ENCODE assay signal across 21 cellular contexts in the genomic region with DNA sequence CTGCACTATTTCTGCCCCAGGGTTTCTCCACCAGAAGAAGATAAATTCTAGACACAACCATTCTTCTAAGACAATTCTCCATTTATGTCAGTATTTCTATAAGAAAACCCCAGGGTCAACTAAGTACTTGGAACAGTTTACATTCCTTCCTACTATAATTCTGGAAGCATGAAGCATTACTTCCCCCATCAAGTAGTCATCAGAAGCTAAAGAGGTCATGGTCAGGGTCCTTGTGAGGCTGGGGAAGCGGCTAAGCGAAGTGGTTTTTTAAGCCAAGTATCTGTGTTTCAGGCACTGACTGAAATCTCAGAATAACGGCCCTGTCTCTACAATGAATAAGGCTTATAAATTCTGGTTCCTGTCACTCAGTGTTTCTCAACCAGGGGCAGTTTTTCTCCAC.
"Had no signal": no experiment of that assay in that cellular context is flagged by ENCODE, and none has a peak within 500 bp of the region (broad histone marks: within the 10 kb centered on the region; RNA-seq: fewer than 3 reads in every experiment).

No MANE protein-coding gene starts in this region.

- H3K36me3 ChIP-seq: MG63 had no signal

- ATAC-seq: activated CD8-positive, alpha-beta memory T cell treated with anti-CD3 and anti-CD28 coated beads, Interleukin-2, amount 10 ng/mL, durations not matched to agents 7 days and 5 days; activated naive CD4-positive, alpha-beta T cell treated with anti-CD3 and anti-CD28 coated beads, Interleukin-2, amount 50 U/mL, for 72 hours; activated naive CD8-positive, alpha-beta T cell treated with anti-CD3 and anti-CD28 coated beads, Interleukin-2, amount 50 U/mL, for 24 hours; activated T-cell treated with anti-CD3 and anti-CD28 coated beads, Interleukin-2, amount 50 U/mL, for 4 hours; T-helper 17 cell had no signal

- H3K4me3 ChIP-seq: MG63 had no signal

- DNase-seq: activated B cell treated with CpG ODN at 0.5 μM for 24 hours; activated CD4-positive, alpha-beta T cell treated with anti-CD3 and anti-CD28 coated beads for 1 hour; activated CD4-positive, alpha-beta T cell treated with anti-CD3 and anti-CD28 coated beads, Interleukin-2, amount 10 ng/mL, durations not matched to agents 24 days and 14 days; activated CD4-positive, alpha-beta T cell treated with anti-CD3 and anti-CD28 coated beads, Interleukin-2, amount 50 U/mL, for 48 hours; activated CD8-positive, alpha-beta memory T cell treated with anti-CD3 and anti-CD28 coated beads, Interleukin-2, amount 10 ng/mL, durations not matched to agents 7 days and 5 days; activated effector memory CD4-positive, alpha-beta T cell treated with anti-CD3 and anti-CD28 coated beads, Interleukin-2, amount 50 U/mL, for 16 hours; activated naive CD4-positive, alpha-beta T cell treated with Interleukin-2 at 50 U/mL for 16 hours; activated naive CD8-positive, alpha-beta T cell treated with anti-CD3 and anti-CD28 coated beads, Interleukin-2, amount 50 U/mL, for 24 hours; activated T-cell treated with anti-CD3 and anti-CD28 coated beads, Interleukin-2, amount 50 U/mL, for 4 hours; MG63; NCI-H1105; NCI-H1436; NCI-H1694 treated with DMSO at 0.1 percent for 48 hours; NCI-H2029 treated with DMSO at 0.1 percent for 48 hours; NCI-H345; NCI-H510A treated with DMSO at 0.1 percent for 48 hours; NCI-H69; SIG-M5; T-helper 17 cell; T1000 had no signal

- H3K27me3 ChIP-seq: MG63 had no signal

- H3K9me3 ChIP-seq: MG63 had no signal
